7 cellular contexts compared by ENCODE assay signal in the genomic region with DNA sequence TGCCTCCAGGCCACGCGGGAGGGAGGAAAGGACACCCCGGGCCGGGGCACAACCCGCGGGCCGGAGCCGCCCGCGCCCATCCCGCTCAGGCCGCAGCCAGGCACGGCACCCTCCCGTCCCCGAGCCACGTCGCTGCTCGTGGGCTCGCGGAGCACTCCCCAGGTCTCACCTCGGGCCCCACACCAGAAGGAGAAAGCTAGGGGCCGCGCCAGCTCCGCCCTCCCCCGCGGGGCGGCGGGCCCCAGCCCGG. TPM values are rescaled to one million over a fixed set of nuclear protein-coding genes. Genes with fewer than 3 reads are reported as not detected.
DNase-seq lines count a peak whose midpoint lies in the region; ATAC-seq and TF ChIP-seq lines count a peak whose summit lies in the region.

No MANE protein-coding gene starts in this region.

- H3K79me2 ChIP-seq in GM23338 (replicated peaks; ENCODE audit: insufficient read depth) (peaks cover 90% of the 10 kb centered on the region), hepatocyte (peaks cover 89% of the 10 kb centered on the region)

- TF ChIP-seq CTCF in GM23338 (conservative IDR thresholded peaks at IDR 0.05; ENCODE audit: low read depth in 2 of 2) (no peak), hepatocyte (IDR thresholded peaks at IDR 0.05; ENCODE audit: poor library complexity) (no peak)

- H3K9me3 ChIP-seq in T-helper 17 cell (ENCODE audit: control insufficient read depth, low read length, poor library complexity, severe bottlenecking) (no peaks in the 10 kb centered on the region), hepatocyte (ENCODE audit: low read depth) (no peaks in the 10 kb centered on the region)

- H3K4me3 Mint-ChIP-seq in GM23338 = peak overlapping the region; percentile 99
- peak overlapping the region; percentile 98 for H3K4me3 Mint-ChIP-seq in T-helper 17 cell
- H3K4me3 Mint-ChIP-seq in stimulated activated memory B cell treated with anti-CD40 and anti-IgM and Interleukin-4, amounts not matched to agents 10 μg/mL and 1 μg/mL and 100 μg/mL, for 72 hours = peak overlapping the region; percentile 92

- H3K4me3 ChIP-seq in GM23338 (peak overlapping the region; percentile 84), hepatocyte (peak overlapping the region; percentile 37)

- DNase-seq in GM23338 (ENCODE audit: low spot score) = no peak
- no peak for DNase-seq in T-helper 17 cell
- no peak for DNase-seq in hepatocyte (ENCODE audit: low spot score)
- DNase-seq in middle frontal gyrus (ENCODE audit: extremely low spot score, low spot score) = no peak
- no peak for DNase-seq in posterior cingulate gyrus

- H3K27me3 ChIP-seq in GM23338 (ENCODE audit: insufficient read depth) = no peaks in the 10 kb centered on the region
- no peaks in the 10 kb centered on the region for H3K27me3 ChIP-seq in hepatocyte

- intact Hi-C loops in posterior cingulate gyrus (cut with DNase I) = loop anchor here (2.0 to 5.0 kb wide), 2 partner anchors 42 to 98 kb away; partner anchors contain the start of gene FARP2

- ATAC-seq in GM23338 (peak; percentile 16; the same call in 1 of the 3 replicates), T-helper 17 cell (no peak), GM18502 (IDR thresholded peaks at IDR 0.05; ENCODE audit: poor library complexity, unreplicated experiment) (no peak)
- ATAC-seq in stimulated activated memory B cell treated with anti-CD40 and anti-IgM and Interleukin-4, amounts not matched to agents 10 μg/mL and 1 μg/mL and 100 μg/mL, for 72 hours = no peak

- no peaks in the 10 kb centered on the region for H3F3A ChIP-seq in GM23338 (replicated peaks; ENCODE audit: low read depth)

- H3K4me2 ChIP-seq in GM23338 (peak overlapping the region; percentile 79), hepatocyte (peak overlapping the region; percentile 92)

- peaks cover 37% of the 10 kb centered on the region for H3K4me1 ChIP-seq in GM23338 (ENCODE audit: insufficient read depth)
- H3K4me1 ChIP-seq in hepatocyte (ENCODE audit: insufficient read depth) = peaks cover 35% of the 10 kb centered on the region

- H2AFZ ChIP-seq in GM23338 (peak overlapping the region; percentile 53; the same call in 1 of the 2 replicates), hepatocyte (peak overlapping the region; percentile 48)

- H3K4me1 Mint-ChIP-seq in GM23338 (peaks cover 47% of the 10 kb centered on the region), T-helper 17 cell (peaks cover 53% of the 10 kb centered on the region)
- peaks cover 62% of the 10 kb centered on the region for H3K4me1 Mint-ChIP-seq in stimulated activated memory B cell treated with anti-CD40 and anti-IgM and Interleukin-4, amounts not matched to agents 10 μg/mL and 1 μg/mL and 100 μg/mL, for 72 hours

- H3K27me3 Mint-ChIP-seq in GM23338 (ENCODE audit: insufficient read depth, low read depth, poor library complexity) (peaks cover 7% of the 10 kb centered on the region), T-helper 17 cell (no peaks in the 10 kb centered on the region)
- H3K27me3 Mint-ChIP-seq in stimulated activated memory B cell treated with anti-CD40 and anti-IgM and Interleukin-4, amounts not matched to agents 10 μg/mL and 1 μg/mL and 100 μg/mL, for 72 hours = no peaks in the 10 kb centered on the region

- H3K36me3 Mint-ChIP-seq in GM23338 (ENCODE audit: low read depth) (peaks cover 19% of the 10 kb centered on the region), T-helper 17 cell (ENCODE audit: low read depth) (peaks cover 4% of the 10 kb centered on the region)
- H3K36me3 Mint-ChIP-seq in stimulated activated memory B cell treated with anti-CD40 and anti-IgM and Interleukin-4, amounts not matched to agents 10 μg/mL and 1 μg/mL and 100 μg/mL, for 72 hours = peaks cover 22% of the 10 kb centered on the region

- H3K27ac Mint-ChIP-seq in GM23338 (no peak overlapping the region; the same call in 1 of the 2 replicates), T-helper 17 cell (peak overlapping the region; percentile 99)
- H3K27ac Mint-ChIP-seq in stimulated activated memory B cell treated with anti-CD40 and anti-IgM and Interleukin-4, amounts not matched to agents 10 μg/mL and 1 μg/mL and 100 μg/mL, for 72 hours = peak overlapping the region; percentile 97

- H3K9me3 Mint-ChIP-seq in GM23338 = no peaks in the 10 kb centered on the region
- H3K9me3 Mint-ChIP-seq in stimulated activated memory B cell treated with anti-CD40 and anti-IgM and Interleukin-4, amounts not matched to agents 10 μg/mL and 1 μg/mL and 100 μg/mL, for 72 hours = no peaks in the 10 kb centered on the region

- no peaks in the 10 kb centered on the region for H3K36me3 ChIP-seq in GM23338 (ENCODE audit: insufficient read depth)
- no peaks in the 10 kb centered on the region for H3K36me3 ChIP-seq in hepatocyte (replicated peaks; ENCODE audit: insufficient read depth, low read depth)

- H3K9me2 ChIP-seq in GM23338 (ENCODE audit: insufficient read depth) = no peaks in the 10 kb centered on the region
- no peaks in the 10 kb centered on the region for H3K9me2 ChIP-seq in hepatocyte (replicated peaks; ENCODE audit: insufficient read depth)

- H4K20me1 ChIP-seq in GM23338 (replicated peaks; ENCODE audit: insufficient read depth) = peaks cover 32% of the 10 kb centered on the region
- H4K20me1 ChIP-seq in hepatocyte (ENCODE audit: insufficient read depth, poor library complexity, severe bottlenecking) = peaks cover 54% of the 10 kb centered on the region

- WGBS in hepatocyte (ENCODE audit: low lambda C conversion rate, missing lambda C conversion rate) = under 1% methylated on average over 26 of the region's 29 CpGs

- H3K27ac ChIP-seq in GM23338 (ENCODE audit: low read depth) (peak overlapping the region; percentile 99), hepatocyte (peak overlapping the region; percentile 99)

TF ChIP-seq in GM23338, 12 proteins besides CTCF, POLR2A, EP300 and RAD21:
- no peak for TF ChIP-seq JUNB (IDR thresholded peaks at IDR 0.05; ENCODE audit: unreplicated experiment)
- peak; percentile 47; the same call in 1 of the 2 replicates for TF ChIP-seq POLR2AphosphoS5 (IDR thresholded peaks at IDR 0.05; ENCODE audit: low read depth)
TF ChIP-seq in GM23338: peak in this region for 1.

RNA-seq across cellular contexts. Expression of gene HDLBP, which starts 0.6 kb away (rescaled TPM):
- total RNA-seq in GM23338 (2014; rRNA removed; shearing (Covaris generic)) = 306 and 312 TPM in 2 replicates
- 218 and 230 TPM in 2 replicates for polyA plus RNA-seq in GM23338 (2016; fragmentation: Nextera tagmentation; extraction: Ambion mirVana)
- 100 to 1,000 TPM; 136 to 175 TPM for total RNA-seq in T-helper 17 cell
- 393 and 437 TPM in 2 replicates for total RNA-seq in hepatocyte
- polyA plus RNA-seq in hepatocyte = 389 and 394 TPM in 2 replicates

RNA-seq across cellular contexts. Expression of gene SEPTIN2, which starts 0.9 kb away (rescaled TPM):
- 370 and 393 TPM in 2 replicates for total RNA-seq in GM23338 (2014; rRNA removed; shearing (Covaris generic))
- 204 and 227 TPM in 2 replicates for polyA plus RNA-seq in GM23338 (2016; fragmentation: Nextera tagmentation; extraction: Ambion mirVana)
- total RNA-seq in T-helper 17 cell = 100 to 1,000 TPM; 190 to 216 TPM
- total RNA-seq in hepatocyte = 373 and 388 TPM in 2 replicates
- 314 and 315 TPM in 2 replicates for polyA plus RNA-seq in hepatocyte

RNA-seq across cellular contexts. Expression of gene FARP2, which starts 41.2 kb away (rescaled TPM):
- 22.6 and 26.8 TPM in 2 replicates for total RNA-seq in GM23338 (2014; rRNA removed; shearing (Covaris generic))
- polyA plus RNA-seq in GM23338 (2016; fragmentation: Nextera tagmentation; extraction: Ambion mirVana) = 13.9 and 16.0 TPM in 2 replicates
- 10 to 100 TPM; 18.0 to 28.1 TPM for total RNA-seq in T-helper 17 cell
- total RNA-seq in hepatocyte = 29.1 and 29.3 TPM in 2 replicates
- polyA plus RNA-seq in hepatocyte = 28.4 and 29.6 TPM in 2 replicates
